ENCODE assay signal across 2 cellular contexts in the genomic region with DNA sequence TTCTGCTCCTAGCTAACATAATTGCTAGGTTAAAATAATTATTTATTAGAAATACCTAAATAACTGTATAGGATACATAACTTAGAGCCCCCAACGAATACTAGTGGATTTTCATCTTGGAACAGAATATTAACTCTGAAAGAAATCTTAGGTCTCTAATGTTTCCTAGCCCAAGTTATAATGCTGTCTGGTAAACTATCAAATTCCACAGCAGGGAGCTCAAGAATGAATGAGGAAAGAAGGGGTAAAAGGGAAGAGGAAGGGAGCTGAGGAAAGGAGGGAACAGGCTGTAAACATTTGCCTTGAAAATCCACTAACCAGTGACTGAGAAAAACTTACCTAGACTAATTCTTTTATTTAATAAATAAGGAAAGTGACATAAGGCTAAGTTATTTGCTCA.
TF ChIP-seq lines count a peak whose summit lies in the region.

No MANE protein-coding gene starts in this region.

TF ChIP-seq in GM12878, 131 proteins besides CTCF, POLR2A, EP300 and RAD21:
- TF ChIP-seq NFXL1 (IDR thresholded peaks at IDR 0.05; ENCODE audit: borderline replicate concordance) = 0 out of 2 replicates have a peak, but pooled peaks have one; percentile 58
- TF ChIP-seq, protein P1, sequence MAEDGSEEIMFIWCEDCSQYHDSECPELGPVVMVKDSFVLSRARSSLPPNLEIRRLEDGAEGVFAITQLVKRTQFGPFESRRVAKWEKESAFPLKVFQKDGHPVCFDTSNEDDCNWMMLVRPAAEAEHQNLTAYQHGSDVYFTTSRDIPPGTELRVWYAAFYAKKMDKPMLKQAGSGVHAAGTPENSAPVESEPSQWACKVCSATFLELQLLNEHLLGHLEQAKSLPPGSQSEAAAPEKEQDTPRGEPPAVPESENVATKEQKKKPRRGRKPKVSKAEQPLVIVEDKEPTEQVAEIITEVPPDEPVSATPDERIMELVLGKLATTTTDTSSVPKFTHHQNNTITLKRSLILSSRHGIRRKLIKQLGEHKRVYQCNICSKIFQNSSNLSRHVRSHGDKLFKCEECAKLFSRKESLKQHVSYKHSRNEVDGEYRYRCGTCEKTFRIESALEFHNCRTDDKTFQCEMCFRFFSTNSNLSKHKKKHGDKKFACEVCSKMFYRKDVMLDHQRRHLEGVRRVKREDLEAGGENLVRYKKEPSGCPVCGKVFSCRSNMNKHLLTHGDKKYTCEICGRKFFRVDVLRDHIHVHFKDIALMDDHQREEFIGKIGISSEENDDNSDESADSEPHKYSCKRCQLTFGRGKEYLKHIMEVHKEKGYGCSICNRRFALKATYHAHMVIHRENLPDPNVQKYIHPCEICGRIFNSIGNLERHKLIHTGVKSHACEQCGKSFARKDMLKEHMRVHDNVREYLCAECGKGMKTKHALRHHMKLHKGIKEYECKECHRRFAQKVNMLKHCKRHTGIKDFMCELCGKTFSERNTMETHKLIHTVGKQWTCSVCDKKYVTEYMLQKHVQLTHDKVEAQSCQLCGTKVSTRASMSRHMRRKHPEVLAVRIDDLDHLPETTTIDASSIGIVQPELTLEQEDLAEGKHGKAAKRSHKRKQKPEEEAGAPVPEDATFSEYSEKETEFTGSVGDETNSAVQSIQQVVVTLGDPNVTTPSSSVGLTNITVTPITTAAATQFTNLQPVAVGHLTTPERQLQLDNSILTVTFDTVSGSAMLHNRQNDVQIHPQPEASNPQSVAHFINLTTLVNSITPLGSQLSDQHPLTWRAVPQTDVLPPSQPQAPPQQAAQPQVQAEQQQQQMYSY (CRISPR knock-in tag; IDR thresholded peaks at IDR 0.05) = no peak

TF ChIP-seq in K562, 482 proteins besides CTCF, POLR2A, EP300 and RAD21:
- TF ChIP-seq ZNF431 (CRISPR knock-in tag; IDR thresholded peaks at IDR 0.05) = no peak
- no peak for TF ChIP-seq SRSF9 (IDR thresholded peaks at IDR 0.05; ENCODE audit: borderline replicate concordance, low read depth, low read length)
- TF ChIP-seq, protein P2, sequence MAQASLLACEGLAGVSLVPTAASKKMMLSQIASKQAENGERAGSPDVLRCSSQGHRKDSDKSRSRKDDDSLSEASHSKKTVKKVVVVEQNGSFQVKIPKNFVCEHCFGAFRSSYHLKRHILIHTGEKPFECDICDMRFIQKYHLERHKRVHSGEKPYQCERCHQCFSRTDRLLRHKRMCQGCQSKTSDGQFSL (CRISPR knock-in tag; IDR thresholded peaks at IDR 0.05) = no peak
- TF ChIP-seq, protein P2 (tag; IDR thresholded peaks at IDR 0.05) = no peak
- TF ChIP-seq EWSR1 (IDR thresholded peaks at IDR 0.05; ENCODE audit: borderline replicate concordance, low read depth, partially characterized antibody) = peak; percentile 65
- no peak for TF ChIP-seq ZNF717 (CRISPR knock-in tag; IDR thresholded peaks at IDR 0.05)
- no peak for TF ChIP-seq SAFB (IDR thresholded peaks at IDR 0.05; ENCODE audit: borderline replicate concordance, low read depth, low read length)
- TF ChIP-seq, protein P3, sequence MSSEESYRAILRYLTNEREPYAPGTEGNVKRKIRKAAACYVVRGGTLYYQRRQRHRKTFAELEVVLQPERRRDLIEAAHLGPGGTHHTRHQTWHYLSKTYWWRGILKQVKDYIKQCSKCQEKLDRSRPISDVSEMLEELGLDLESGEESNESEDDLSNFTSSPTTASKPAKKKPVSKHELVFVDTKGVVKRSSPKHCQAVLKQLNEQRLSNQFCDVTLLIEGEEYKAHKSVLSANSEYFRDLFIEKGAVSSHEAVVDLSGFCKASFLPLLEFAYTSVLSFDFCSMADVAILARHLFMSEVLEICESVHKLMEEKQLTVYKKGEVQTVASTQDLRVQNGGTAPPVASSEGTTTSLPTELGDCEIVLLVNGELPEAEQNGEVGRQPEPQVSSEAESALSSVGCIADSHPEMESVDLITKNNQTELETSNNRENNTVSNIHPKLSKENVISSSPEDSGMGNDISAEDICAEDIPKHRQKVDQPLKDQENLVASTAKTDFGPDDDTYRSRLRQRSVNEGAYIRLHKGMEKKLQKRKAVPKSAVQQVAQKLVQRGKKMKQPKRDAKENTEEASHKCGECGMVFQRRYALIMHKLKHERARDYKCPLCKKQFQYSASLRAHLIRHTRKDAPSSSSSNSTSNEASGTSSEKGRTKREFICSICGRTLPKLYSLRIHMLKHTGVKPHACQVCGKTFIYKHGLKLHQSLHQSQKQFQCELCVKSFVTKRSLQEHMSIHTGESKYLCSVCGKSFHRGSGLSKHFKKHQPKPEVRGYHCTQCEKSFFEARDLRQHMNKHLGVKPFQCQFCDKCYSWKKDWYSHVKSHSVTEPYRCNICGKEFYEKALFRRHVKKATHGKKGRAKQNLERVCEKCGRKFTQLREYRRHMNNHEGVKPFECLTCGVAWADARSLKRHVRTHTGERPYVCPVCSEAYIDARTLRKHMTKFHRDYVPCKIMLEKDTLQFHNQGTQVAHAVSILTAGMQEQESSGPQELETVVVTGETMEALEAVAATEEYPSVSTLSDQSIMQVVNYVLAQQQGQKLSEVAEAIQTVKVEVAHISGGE (CRISPR knock-in tag; IDR thresholded peaks at IDR 0.05) = peak in 1 of 3 experiments; percentile 85; a peak in 2 of 6 replicates
- no peak for TF ChIP-seq SMAD3 (CRISPR knock-in tag; conservative IDR thresholded peaks at IDR 0.05)
- TF ChIP-seq POLR2AphosphoS5 (IDR thresholded peaks at IDR 0.05; ENCODE audit: control insufficient read depth, insufficient read depth, low read depth, low read length) = no peak
- TF ChIP-seq ELF1 (tag; IDR thresholded peaks at IDR 0.05) = no peak
- TF ChIP-seq PRPF4 (IDR thresholded peaks at IDR 0.05; ENCODE audit: insufficient read depth, low read depth, low read length, poor library complexity, severe bottlenecking) = no peak
- TF ChIP-seq ILF3 (IDR thresholded peaks at IDR 0.05; ENCODE audit: borderline replicate concordance) = no peak
- TF ChIP-seq, protein P4, sequence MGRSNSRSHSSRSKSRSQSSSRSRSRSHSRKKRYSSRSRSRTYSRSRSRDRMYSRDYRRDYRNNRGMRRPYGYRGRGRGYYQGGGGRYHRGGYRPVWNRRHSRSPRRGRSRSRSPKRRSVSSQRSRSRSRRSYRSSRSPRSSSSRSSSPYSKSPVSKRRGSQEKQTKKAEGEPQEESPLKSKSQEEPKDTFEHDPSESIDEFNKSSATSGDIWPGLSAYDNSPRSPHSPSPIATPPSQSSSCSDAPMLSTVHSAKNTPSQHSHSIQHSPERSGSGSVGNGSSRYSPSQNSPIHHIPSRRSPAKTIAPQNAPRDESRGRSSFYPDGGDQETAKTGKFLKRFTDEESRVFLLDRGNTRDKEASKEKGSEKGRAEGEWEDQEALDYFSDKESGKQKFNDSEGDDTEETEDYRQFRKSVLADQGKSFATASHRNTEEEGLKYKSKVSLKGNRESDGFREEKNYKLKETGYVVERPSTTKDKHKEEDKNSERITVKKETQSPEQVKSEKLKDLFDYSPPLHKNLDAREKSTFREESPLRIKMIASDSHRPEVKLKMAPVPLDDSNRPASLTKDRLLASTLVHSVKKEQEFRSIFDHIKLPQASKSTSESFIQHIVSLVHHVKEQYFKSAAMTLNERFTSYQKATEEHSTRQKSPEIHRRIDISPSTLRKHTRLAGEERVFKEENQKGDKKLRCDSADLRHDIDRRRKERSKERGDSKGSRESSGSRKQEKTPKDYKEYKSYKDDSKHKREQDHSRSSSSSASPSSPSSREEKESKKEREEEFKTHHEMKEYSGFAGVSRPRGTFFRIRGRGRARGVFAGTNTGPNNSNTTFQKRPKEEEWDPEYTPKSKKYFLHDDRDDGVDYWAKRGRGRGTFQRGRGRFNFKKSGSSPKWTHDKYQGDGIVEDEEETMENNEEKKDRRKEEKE (IDR thresholded peaks at IDR 0.05; ENCODE audit: borderline replicate concordance in 1 of 2, control insufficient read depth in 1 of 2, low read depth in 2 of 2, low read length in 1 of 2) = peak in 1 of 2 experiments; percentile 21; a peak in 1 of 4 replicates
- TF ChIP-seq, protein P5, sequence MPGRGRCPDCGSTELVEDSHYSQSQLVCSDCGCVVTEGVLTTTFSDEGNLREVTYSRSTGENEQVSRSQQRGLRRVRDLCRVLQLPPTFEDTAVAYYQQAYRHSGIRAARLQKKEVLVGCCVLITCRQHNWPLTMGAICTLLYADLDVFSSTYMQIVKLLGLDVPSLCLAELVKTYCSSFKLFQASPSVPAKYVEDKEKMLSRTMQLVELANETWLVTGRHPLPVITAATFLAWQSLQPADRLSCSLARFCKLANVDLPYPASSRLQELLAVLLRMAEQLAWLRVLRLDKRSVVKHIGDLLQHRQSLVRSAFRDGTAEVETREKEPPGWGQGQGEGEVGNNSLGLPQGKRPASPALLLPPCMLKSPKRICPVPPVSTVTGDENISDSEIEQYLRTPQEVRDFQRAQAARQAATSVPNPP (IDR thresholded peaks at IDR 0.05; ENCODE audit: borderline replicate concordance, insufficient read depth, insufficient read length) = no peak
- TF ChIP-seq SMARCA5 (IDR thresholded peaks at IDR 0.05) = no peak
- TF ChIP-seq OTX1 (CRISPR knock-in tag; IDR thresholded peaks at IDR 0.05) = no peak
- TF ChIP-seq MAFK (IDR thresholded peaks at IDR 0.05; ENCODE audit: low read length) = no peak
